ENCODE assay signal across 23 cellular contexts in genomic region chr14:94354638-94355185, GRCh38. TPM values are rescaled to one million over a fixed set of nuclear protein-coding genes. Genes with fewer than 3 reads are reported as not detected.
"Had no signal": no experiment of that assay in that cellular context is flagged by ENCODE, and none has a peak within 500 bp of the region (broad histone marks: within the 10 kb centered on the region; RNA-seq: fewer than 3 reads in every experiment).

No MANE protein-coding gene starts in this region.

- H3K27me3 ChIP-seq: cardiac muscle cell, neural progenitor cell, tibial nerve, vagina had no signal

- H3K36me3 Mint-ChIP-seq: neural progenitor cell had no signal

- H3K9ac ChIP-seq: neural progenitor cell, parathyroid adenoma had no signal

- DNase-seq: activated CD4-positive, alpha-beta T cell treated with anti-CD3 and anti-CD28 coated beads, Interleukin-2, amount 50 U/mL, for 1 hour; activated CD4-positive, CD25-positive, alpha-beta regulatory T cell; activated naive CD4-positive, alpha-beta T cell treated with anti-CD3 and anti-CD28 coated beads, Interleukin-2, amount 50 U/mL, for 16 hours; activated T-cell treated with anti-CD3 and anti-CD28 coated beads for 4 hours; naive B cell; stimulated activated CD4-positive, alpha-beta T cell treated with anti-CD3 and anti-CD28 coated beads, Interleukin-4, amount 100 ng/mL, for 1 hour; stimulated activated naive CD4-positive, alpha-beta T cell had no signal

- H3K4me3 ChIP-seq: cardiac muscle cell, dorsolateral prefrontal cortex, heart right ventricle, lung, neural progenitor cell, tibial nerve, vagina had no signal

- H3K4me2 ChIP-seq: neural progenitor cell had no signal

- H3K9me3 ChIP-seq: heart right ventricle, tibial nerve, vagina had no signal

- H3K27ac ChIP-seq: cardiac muscle cell, dorsolateral prefrontal cortex, heart right ventricle, neural progenitor cell, parathyroid adenoma, tibial nerve, vagina had no signal

- H3K4me3 Mint-ChIP-seq: endodermal cell; naive B cell; neural progenitor cell; T-helper 2 cell treated with Interferon-gamma antibody and Interleukin-4, amounts not matched to agents 5 μg/mL and 100 μg/mL, for 36 hours had no signal

- H2AFZ ChIP-seq: parathyroid adenoma had no signal

- H3K79me2 ChIP-seq: parathyroid adenoma had no signal

- H3K9me3 Mint-ChIP-seq: T-helper 2 cell treated with Interferon-gamma antibody and Interleukin-4, amounts not matched to agents 5 μg/mL and 100 μg/mL, for 36 hours had no signal

- H3K36me3 ChIP-seq: cardiac muscle cell, heart right ventricle, neural progenitor cell, tibial nerve, vagina had no signal

- H3K4me1 Mint-ChIP-seq: endodermal cell, naive B cell, neural progenitor cell had no signal

- H3K27ac Mint-ChIP-seq: endodermal cell; naive B cell; neural progenitor cell; T-helper 2 cell treated with Interferon-gamma antibody and Interleukin-4, amounts not matched to agents 5 μg/mL and 100 μg/mL, for 36 hours had no signal

- H3K4me1 ChIP-seq: heart right ventricle, neural progenitor cell, parathyroid adenoma had no signal

RNA-seq across cellular contexts. Expression of gene SERPINA2, which starts 11.8 kb away (rescaled TPM):
- total RNA-seq: cardiac muscle cell, dorsolateral prefrontal cortex, endodermal cell, epithelial cell of proximal tubule, frontal cortex, heart right ventricle, left colon, lung, skeletal muscle tissue, tibial nerve, vagina had no signal
- polyA plus RNA-seq: adipose tissue, cardiac muscle cell, heart right ventricle had no signal

RNA-seq across cellular contexts. Expression of gene SERPINA6, which starts 31.6 kb away (rescaled TPM):
- total RNA-seq: cardiac muscle cell, dorsolateral prefrontal cortex, endodermal cell, frontal cortex, heart right ventricle, mononuclear cell, skeletal muscle tissue, vagina had no signal
- polyA plus RNA-seq: heart right ventricle had no signal
